8 cellular contexts compared by ENCODE assay signal in genomic region chr10:101817542-101818118, GRCh38. TPM values are rescaled to one million over a fixed set of nuclear protein-coding genes. Genes with fewer than 3 reads are reported as not detected.
DNase-seq lines count a peak whose midpoint lies in the region; ATAC-seq and TF ChIP-seq lines count a peak whose summit lies in the region.

No MANE protein-coding gene starts in this region.

- no peaks in the 10 kb centered on the region for H3K27me3 Mint-ChIP-seq in effector memory CD8-positive, alpha-beta T cell

- no peaks in the 10 kb centered on the region for H3K9me3 Mint-ChIP-seq in effector memory CD8-positive, alpha-beta T cell

- DNase-seq in GM04504 (ENCODE audit: low read depth) (peak; percentile 88), UCSD-AML1 (lab: John Stamatoyannopoulos, UW; ENCODE audit: unreplicated experiment) (peak; percentile 48), lung (ENCODE audit: low spot score) (peak; percentile 93), stromal cell of bone marrow (ENCODE audit: low read depth) (peak; percentile 89)
- DNase-seq in effector memory CD8-positive, alpha-beta T cell = peak in 2 of 3 experiments; percentile 37 to 45

- H3K4me3 Mint-ChIP-seq in effector memory CD8-positive, alpha-beta T cell = peak overlapping the region; percentile 88 to 98

- ATAC-seq in effector memory CD8-positive, alpha-beta T cell (replicated peaks) = peak; percentile 11
- ATAC-seq in lung (ENCODE audit: insufficient read depth, low FRiP score) (peak; percentile 44), GM21447 (IDR thresholded peaks at IDR 0.05; ENCODE audit: unreplicated experiment) (no peak)

- H3K36me3 ChIP-seq in HUES64 (ENCODE audit: insufficient read depth, low read length) (peaks cover 10% of the 10 kb centered on the region), lung (ENCODE audit: control insufficient read depth in 2 of 2, insufficient read depth in 2 of 2, low read length in 2 of 2) (peaks cover 0 to under 1% of the 10 kb centered on the region in 2 donors)

- H3K9ac ChIP-seq in HUES64 (ENCODE audit: low read depth, low read length) = peak overlapping the region; percentile 99

- under 1% methylated on average over 40 of the region's 41 CpGs for WGBS in HUES64
- 0% methylated on average over 40 to 41 of the region's 41 CpGs for WGBS in lung, 2 donors

- no peaks in the 10 kb centered on the region for H3K9me3 ChIP-seq in HUES64 (ENCODE audit: insufficient read depth, low read depth, low read length)
- no peaks in the 10 kb centered on the region for H3K9me3 ChIP-seq in lung (ENCODE audit: control insufficient read depth in 2 of 2, insufficient read depth in 1 of 2, low read length in 1 of 2)

- H3K27ac Mint-ChIP-seq in effector memory CD8-positive, alpha-beta T cell = peak overlapping the region; percentile 95 to 98

- H3K4me3 ChIP-seq in HUES64 (ENCODE audit: low read length) (peak overlapping the region; percentile 95), lung (peak overlapping the region; percentile 83)

- no peaks in the 10 kb centered on the region for H3K27me3 ChIP-seq in HUES64 (ENCODE audit: insufficient read depth, low read length)
- no peaks in the 10 kb centered on the region for H3K27me3 ChIP-seq in lung (ENCODE audit: control insufficient read depth, insufficient read depth)

- H3K4me1 Mint-ChIP-seq in effector memory CD8-positive, alpha-beta T cell (ENCODE audit: low read depth in 2 of 2) = peaks cover 34 to 53% of the 10 kb centered on the region in 2 donors

- peaks cover 18% of the 10 kb centered on the region for H3K4me1 ChIP-seq in HUES64 (ENCODE audit: insufficient read depth, low read length)
- peaks cover 1 to 9% of the 10 kb centered on the region in 2 donors for H3K4me1 ChIP-seq in lung (ENCODE audit: control insufficient read depth in 2 of 2, insufficient read depth in 2 of 2, low read length in 2 of 2)

- TF ChIP-seq CTCF in 22Rv1 (IDR thresholded peaks at IDR 0.05) (no peak), lung (IDR thresholded peaks at IDR 0.05; ENCODE audit: control extremely low read depth, extremely low read depth) (no peak)

- H3K36me3 Mint-ChIP-seq in effector memory CD8-positive, alpha-beta T cell (ENCODE audit: insufficient read depth) = peaks cover 41% of the 10 kb centered on the region

- H3K27ac ChIP-seq in 22Rv1 = peak overlapping the region; percentile 87
- peak overlapping the region; percentile 94 for H3K27ac ChIP-seq in HUES64 (ENCODE audit: low read depth, low read length)
- peak overlapping the region; percentile 94 to 95 for H3K27ac ChIP-seq in lung (ENCODE audit: low read depth in 1 of 2, low read length in 1 of 2)

RNA-seq across cellular contexts. Expression of gene OGA, which starts 0.6 kb away (rescaled TPM):
- 61.0 TPM for polyA plus RNA-seq in HUES64 (2013, experiment 1 of 2)
- 71.3 TPM for polyA plus RNA-seq in HUES64 (2013, experiment 2 of 2)
- 100 to 1,000 TPM in 1 of 2 donors, 10 to 100 TPM in 1; 89.3 to 362 TPM for total RNA-seq in lung
- polyA plus RNA-seq in lung = 10 to 100 TPM; 45.7 to 50.1 TPM

RNA-seq across cellular contexts. Expression of gene KCNIP2, which starts 26.0 kb away (rescaled TPM):
- 1.5 TPM for polyA plus RNA-seq in HUES64 (2013, experiment 1 of 2)
- polyA plus RNA-seq in HUES64 (2013, experiment 2 of 2) = 3.2 TPM
- 1 to 10 TPM; 2.6 to 3.1 TPM for total RNA-seq in lung
- polyA plus RNA-seq in lung = 1 to 10 TPM in 1 of 2 donors, under 1 TPM in 1; 0.37 to 1.6 TPM

RNA-seq across cellular contexts. Expression of gene NPM3, which starts 34.4 kb away (rescaled TPM):
- polyA plus RNA-seq in HUES64 (2013, experiment 1 of 2) = 137 TPM
- polyA plus RNA-seq in HUES64 (2013, experiment 2 of 2) = 136 TPM
- total RNA-seq in lung = 10 to 100 TPM; 18.1 to 25.6 TPM
- polyA plus RNA-seq in lung = 10 to 100 TPM; 22.8 to 36.3 TPM

RNA-seq across cellular contexts. Expression of gene FGF8, which starts 41.7 kb away (rescaled TPM):
- 22.1 TPM for polyA plus RNA-seq in HUES64 (2013, experiment 1 of 2)
- polyA plus RNA-seq in HUES64 (2013, experiment 2 of 2) = 20.0 TPM
- total RNA-seq in lung = not detected
- polyA plus RNA-seq in lung = under 1 TPM in 1 of 2 donors, not detected in 1; 0.08 TPM

Comparison
In these comparisons a context has a peak if more than half of its experiments do, and no peak if none do; other contexts are left out.
1. DNase-seq: peak in every context shown above with its lines; median percentile 93 in lung; 89 in stromal cell of bone marrow; 88 in GM04504; 48 in UCSD-AML1; 41 in effector memory CD8-positive, alpha-beta T cell.